In genomic region chr9:121191235-121191634, GRCh38 we compare ENCODE assay signal across 31 cellular contexts. TPM values are rescaled to one million over a fixed set of nuclear protein-coding genes. Genes with fewer than 3 reads are reported as not detected.
DNase-seq lines count a peak whose midpoint lies in the region; ATAC-seq and TF ChIP-seq lines count a peak whose summit lies in the region.
"Had no signal": no experiment of that assay in that cellular context is flagged by ENCODE, and none has a peak within 500 bp of the region (broad histone marks: within the 10 kb centered on the region; RNA-seq: fewer than 3 reads in every experiment).

No MANE protein-coding gene starts in this region.

- no peaks in the 10 kb centered on the region for H3K9me3 ChIP-seq in CD4-positive, alpha-beta T cell (ENCODE audit: control insufficient read depth, low read length)
- H3K9me3 ChIP-seq in naive thymus-derived CD4-positive, alpha-beta T cell (ENCODE audit: control insufficient read depth in 2 of 3, low read length in 3 of 3), result no peaks in the 10 kb centered on the region
- no peaks in the 10 kb centered on the region for H3K9me3 ChIP-seq in right lobe of liver
- H3K9me3 ChIP-seq: esophagus squamous epithelium, heart right ventricle, neutrophil, SJSA1, tibial artery had no signal

- TF ChIP-seq POLR2A in right lobe of liver (IDR thresholded peaks at IDR 0.05), result no peak

- H3K27me3 Mint-ChIP-seq in activated CD8-positive, alpha-beta T cell treated with anti-CD3 and anti-CD28 coated beads for 36 hours, result no peaks in the 10 kb centered on the region
- H3K27me3 Mint-ChIP-seq in activated CD8-positive, alpha-beta T cell treated with anti-CD3 and anti-CD28 coated beads, Interleukin-2, amount 10 ng/mL, durations not matched to agents 7 days and 5 days (ENCODE audit: low read depth), result no peaks in the 10 kb centered on the region
- H3K27me3 Mint-ChIP-seq in CD4-positive, alpha-beta T cell, result no peaks in the 10 kb centered on the region
- no peaks in the 10 kb centered on the region for H3K27me3 Mint-ChIP-seq in activated naive CD8-positive, alpha-beta T cell treated with anti-CD3 and anti-CD28 coated beads, Interleukin-2, amount 50 U/mL, for 24 hours
- no peaks in the 10 kb centered on the region for H3K27me3 Mint-ChIP-seq in naive thymus-derived CD4-positive, alpha-beta T cell
- H3K27me3 Mint-ChIP-seq: progenitor cell of endocrine pancreas, T-cell had no signal

- peaks cover 0 to 5% (median 4%) of the 10 kb centered on the region in 3 experiments for H3K36me3 ChIP-seq in naive thymus-derived CD4-positive, alpha-beta T cell (ENCODE audit: control insufficient read depth in 2 of 3, insufficient read depth in 3 of 3, low read length in 3 of 3)
- peaks cover 0 to 3% (median 0%) of the 10 kb centered on the region in 4 donors for H3K36me3 ChIP-seq in right lobe of liver
- H3K36me3 ChIP-seq: neutrophil had no signal

- POLR2A ChIA-PET in activated CD8-positive, alpha-beta T cell treated with anti-CD3 and anti-CD28 coated beads for 36 hours (lab: Charles Lee), result no interaction called here
- POLR2A ChIA-PET in activated CD8-positive, alpha-beta T cell treated with anti-CD3 and anti-CD28 coated beads, Interleukin-2, amount 10 ng/mL, durations not matched to agents 7 days and 5 days (lab: Charles Lee), result interaction anchor here (3.2 kb wide), 1 partner anchor 10 kb away, joined by 14 read pairs; the partner anchor contains the start of gene RAB14
- POLR2A ChIA-PET in CD4-positive, alpha-beta T cell (lab: Charles Lee), result interaction anchor here (6.3 kb wide), 1 partner anchor 9 kb away, joined by 50 read pairs; the partner anchor contains the start of gene RAB14
- POLR2A ChIA-PET in naive thymus-derived CD4-positive, alpha-beta T cell (lab: Charles Lee), result no interaction called here

- H3K4me1 Mint-ChIP-seq in activated CD8-positive, alpha-beta T cell treated with anti-CD3 and anti-CD28 coated beads for 36 hours (ENCODE audit: low read depth), result peaks cover 78% of the 10 kb centered on the region
- peaks cover 56% of the 10 kb centered on the region for H3K4me1 Mint-ChIP-seq in activated CD8-positive, alpha-beta T cell treated with anti-CD3 and anti-CD28 coated beads, Interleukin-2, amount 10 ng/mL, durations not matched to agents 7 days and 5 days (ENCODE audit: low read depth)
- H3K4me1 Mint-ChIP-seq in CD4-positive, alpha-beta T cell (ENCODE audit: low read depth), result peaks cover 92% of the 10 kb centered on the region
- peaks cover 88% of the 10 kb centered on the region for H3K4me1 Mint-ChIP-seq in activated naive CD8-positive, alpha-beta T cell treated with anti-CD3 and anti-CD28 coated beads, Interleukin-2, amount 50 U/mL, for 24 hours
- H3K4me1 Mint-ChIP-seq in naive thymus-derived CD4-positive, alpha-beta T cell, result peaks cover 42 to 93% (median 89%) of the 10 kb centered on the region in 7 donors

- no peak overlapping the region for H3K27ac ChIP-seq in CD4-positive, alpha-beta T cell (ENCODE audit: low read depth, low read length)
- peak overlapping the region; percentile 7 for H3K27ac ChIP-seq in naive thymus-derived CD4-positive, alpha-beta T cell (ENCODE audit: low read depth, low read length)
- no peak overlapping the region for H3K27ac ChIP-seq in right lobe of liver
- H3K27ac ChIP-seq: esophagus squamous epithelium, neutrophil, SJSA1, tibial artery had no signal

- no peak overlapping the region for H3K4me3 ChIP-seq in naive thymus-derived CD4-positive, alpha-beta T cell (ENCODE audit: low read length)
- no peak overlapping the region for H3K4me3 ChIP-seq in right lobe of liver
- H3K4me3 ChIP-seq: esophagus squamous epithelium, SJSA1, tibial artery had no signal

- CTCF ChIA-PET in activated CD8-positive, alpha-beta T cell treated with anti-CD3 and anti-CD28 coated beads for 36 hours (lab: Charles Lee), result no interaction called here
- CTCF ChIA-PET in activated CD8-positive, alpha-beta T cell treated with anti-CD3 and anti-CD28 coated beads, Interleukin-2, amount 10 ng/mL, durations not matched to agents 7 days and 5 days (lab: Charles Lee), result interaction anchor here (1.5 kb wide), 1 partner anchor 69 kb away, joined by 4 read pairs; no protein-coding TSS in a partner anchor
- CTCF ChIA-PET in CD4-positive, alpha-beta T cell (lab: Charles Lee), result no interaction called here
- CTCF ChIA-PET in naive thymus-derived CD4-positive, alpha-beta T cell (lab: Charles Lee), result interaction anchor here (1.3 kb wide), 1 partner anchor 9 kb away, joined by 4 read pairs; no protein-coding TSS in a partner anchor

- TF ChIP-seq CTCF in activated CD8-positive, alpha-beta T cell treated with anti-CD3 and anti-CD28 coated beads for 36 hours (IDR thresholded peaks at IDR 0.05), result no peak
- TF ChIP-seq CTCF in CD4-positive, alpha-beta T cell (IDR thresholded peaks at IDR 0.05), result no peak
- no peak for TF ChIP-seq CTCF in right lobe of liver (IDR thresholded peaks at IDR 0.05)

- H3K4me1 ChIP-seq in naive thymus-derived CD4-positive, alpha-beta T cell (ENCODE audit: control insufficient read depth in 2 of 2, insufficient read depth in 2 of 2, low read length in 2 of 2), result peaks cover 23 to 36% of the 10 kb centered on the region in 2 donors
- peaks cover 0 to 82% (median 17%) of the 10 kb centered on the region in 4 donors for H3K4me1 ChIP-seq in right lobe of liver

- H3K36me3 Mint-ChIP-seq in activated CD8-positive, alpha-beta T cell treated with anti-CD3 and anti-CD28 coated beads for 36 hours (ENCODE audit: low read depth), result peaks cover 17% of the 10 kb centered on the region
- H3K36me3 Mint-ChIP-seq in activated CD8-positive, alpha-beta T cell treated with anti-CD3 and anti-CD28 coated beads, Interleukin-2, amount 10 ng/mL, durations not matched to agents 7 days and 5 days (ENCODE audit: low read depth), result peaks cover 35% of the 10 kb centered on the region
- peaks cover 40% of the 10 kb centered on the region for H3K36me3 Mint-ChIP-seq in CD4-positive, alpha-beta T cell (ENCODE audit: low read depth)
- peaks cover 23% of the 10 kb centered on the region for H3K36me3 Mint-ChIP-seq in activated naive CD8-positive, alpha-beta T cell treated with anti-CD3 and anti-CD28 coated beads, Interleukin-2, amount 50 U/mL, for 24 hours (ENCODE audit: low read depth)
- H3K36me3 Mint-ChIP-seq in naive thymus-derived CD4-positive, alpha-beta T cell, result peaks cover 0 to 9% (median 7%) of the 10 kb centered on the region in 5 donors

- H3K27me3 ChIP-seq in CD4-positive, alpha-beta T cell (ENCODE audit: control insufficient read depth, insufficient read depth, low read length), result no peaks in the 10 kb centered on the region
- H3K27me3 ChIP-seq in naive thymus-derived CD4-positive, alpha-beta T cell (ENCODE audit: control insufficient read depth in 2 of 2, insufficient read depth in 2 of 2, low read length in 2 of 2), result no peaks in the 10 kb centered on the region
- H3K27me3 ChIP-seq in right lobe of liver, result no peaks in the 10 kb centered on the region
- H3K27me3 ChIP-seq: esophagus squamous epithelium, heart right ventricle, neutrophil, SJSA1, tibial artery had no signal

- H3K9me3 Mint-ChIP-seq in activated CD8-positive, alpha-beta T cell treated with anti-CD3 and anti-CD28 coated beads for 36 hours, result no peaks in the 10 kb centered on the region
- H3K9me3 Mint-ChIP-seq in activated CD8-positive, alpha-beta T cell treated with anti-CD3 and anti-CD28 coated beads, Interleukin-2, amount 10 ng/mL, durations not matched to agents 7 days and 5 days (ENCODE audit: insufficient read depth), result no peaks in the 10 kb centered on the region
- H3K9me3 Mint-ChIP-seq in CD4-positive, alpha-beta T cell, result no peaks in the 10 kb centered on the region
- H3K9me3 Mint-ChIP-seq in activated naive CD8-positive, alpha-beta T cell treated with anti-CD3 and anti-CD28 coated beads, Interleukin-2, amount 50 U/mL, for 24 hours, result no peaks in the 10 kb centered on the region
- no peaks in the 10 kb centered on the region for H3K9me3 Mint-ChIP-seq in naive thymus-derived CD4-positive, alpha-beta T cell
- H3K9me3 Mint-ChIP-seq: T-cell had no signal

- H3K4me3 Mint-ChIP-seq in activated CD8-positive, alpha-beta T cell treated with anti-CD3 and anti-CD28 coated beads for 36 hours, result no peak overlapping the region
- H3K4me3 Mint-ChIP-seq in activated CD8-positive, alpha-beta T cell treated with anti-CD3 and anti-CD28 coated beads, Interleukin-2, amount 10 ng/mL, durations not matched to agents 7 days and 5 days, result no peak overlapping the region
- no peak overlapping the region for H3K4me3 Mint-ChIP-seq in CD4-positive, alpha-beta T cell
- H3K4me3 Mint-ChIP-seq in activated naive CD8-positive, alpha-beta T cell treated with anti-CD3 and anti-CD28 coated beads, Interleukin-2, amount 50 U/mL, for 24 hours, result no peak overlapping the region
- peak overlapping the region in 4 of 10 donors; percentile 1 to 79 (median 30) for H3K4me3 Mint-ChIP-seq in naive thymus-derived CD4-positive, alpha-beta T cell

- ATAC-seq in activated CD8-positive, alpha-beta T cell treated with anti-CD3 and anti-CD28 coated beads for 36 hours, result no peak
- ATAC-seq in activated CD8-positive, alpha-beta T cell treated with anti-CD3 and anti-CD28 coated beads, Interleukin-2, amount 10 ng/mL, durations not matched to agents 7 days and 5 days, result no peak
- no peak for ATAC-seq in CD4-positive, alpha-beta T cell (ENCODE audit: poor library complexity)
- peak; percentile 46 for ATAC-seq in activated naive CD8-positive, alpha-beta T cell treated with anti-CD3 and anti-CD28 coated beads, Interleukin-2, amount 50 U/mL, for 24 hours
- no peak for ATAC-seq in naive thymus-derived CD4-positive, alpha-beta T cell
- ATAC-seq in right lobe of liver (no peak), HG03139 (IDR thresholded peaks at IDR 0.05; ENCODE audit: unreplicated experiment) (no peak), HG03135 (IDR thresholded peaks at IDR 0.05; ENCODE audit: unreplicated experiment) (no peak)
- ATAC-seq: T-cell had no signal

- 82% methylated on average over 2 of the region's 2 CpGs for WGBS in right lobe of liver (ENCODE audit: insufficient coverage, low coverage, low lambda C conversion rate, missing lambda C conversion rate)

- intact Hi-C loops in activated CD8-positive, alpha-beta T cell treated with anti-CD3 and anti-CD28 coated beads for 36 hours (cut with micrococcal nuclease), result no loop called here
- intact Hi-C loops in CD4-positive, alpha-beta T cell (cut with DNase I, micrococcal nuclease), result no loop called here
- intact Hi-C loops in naive thymus-derived CD4-positive, alpha-beta T cell (cut with micrococcal nuclease), result no loop called here
- intact Hi-C loops in right lobe of liver (cut with DNase I), result no loop called here

- peak overlapping the region; percentile 64 for H3K27ac Mint-ChIP-seq in activated CD8-positive, alpha-beta T cell treated with anti-CD3 and anti-CD28 coated beads for 36 hours
- no peak overlapping the region for H3K27ac Mint-ChIP-seq in activated CD8-positive, alpha-beta T cell treated with anti-CD3 and anti-CD28 coated beads, Interleukin-2, amount 10 ng/mL, durations not matched to agents 7 days and 5 days
- H3K27ac Mint-ChIP-seq in CD4-positive, alpha-beta T cell, result peak overlapping the region; percentile 50
- H3K27ac Mint-ChIP-seq in activated naive CD8-positive, alpha-beta T cell treated with anti-CD3 and anti-CD28 coated beads, Interleukin-2, amount 50 U/mL, for 24 hours, result peak overlapping the region; percentile 67
- H3K27ac Mint-ChIP-seq in naive thymus-derived CD4-positive, alpha-beta T cell, result peak overlapping the region in 6 of 9 donors; percentile 23 to 77 (median 60)
- H3K27ac Mint-ChIP-seq: progenitor cell of endocrine pancreas had no signal

- DNase-seq in activated CD8-positive, alpha-beta T cell treated with anti-CD3 and anti-CD28 coated beads for 36 hours, result no peak
- no peak for DNase-seq in activated CD8-positive, alpha-beta T cell treated with anti-CD3 and anti-CD28 coated beads, Interleukin-2, amount 10 ng/mL, durations not matched to agents 7 days and 5 days
- DNase-seq in CD4-positive, alpha-beta T cell, result no peak
- no peak for DNase-seq in activated naive CD8-positive, alpha-beta T cell treated with anti-CD3 and anti-CD28 coated beads, Interleukin-2, amount 50 U/mL, for 24 hours
- DNase-seq in naive thymus-derived CD4-positive, alpha-beta T cell, result no peak
- DNase-seq in right lobe of liver, result no peak
- DNase-seq: activated CD4-positive, alpha-beta T cell treated with anti-CD3 and anti-CD28 coated beads, Interleukin-2, amount 50 U/mL, for 48 hours; activated CD4-positive, CD25-positive, alpha-beta regulatory T cell; activated naive CD4-positive, alpha-beta T cell; activated T-cell treated with anti-CD3 and anti-CD28 coated beads for 4 hours; aorta; cortex of kidney; DMS79; esophagus squamous epithelium; foreskin melanocyte; GDM1; H7; heart right ventricle; KBM-7; MM.1S; NCI-H1436; NCI-H2081 treated with DMSO at 0.1 percent for 48 hours; NCI-H226; NCI-H69; T-cell; tibial artery had no signal

RNA-seq across cellular contexts. Expression of gene RAB14, which starts 10.4 kb away (rescaled TPM):
- 10 to 100 TPM; 54.3 to 55.5 TPM for total RNA-seq in activated CD8-positive, alpha-beta T cell treated with anti-CD3 and anti-CD28 coated beads for 36 hours
- total RNA-seq in activated CD8-positive, alpha-beta T cell treated with anti-CD3 and anti-CD28 coated beads, Interleukin-2, amount 10 ng/mL, durations not matched to agents 7 days and 5 days, result 10 to 100 TPM; 56.7 to 68.2 TPM
- 10 to 100 TPM; 57.4 to 58.2 TPM for total RNA-seq in CD4-positive, alpha-beta T cell
- 10 to 100 TPM; 43.9 to 66.5 (median 60.7) TPM for total RNA-seq in naive thymus-derived CD4-positive, alpha-beta T cell
- polyA plus RNA-seq in naive thymus-derived CD4-positive, alpha-beta T cell, result 10 to 100 TPM; 30.5 to 38.7 TPM
- 10 to 100 TPM; 29.0 to 65.1 (median 53.5) TPM for total RNA-seq in right lobe of liver

Comparison
In these comparisons a context has a peak if more than half of its experiments do, and no peak if none do; other contexts are left out.
1. CTCF ChIA-PET loops: an anchor here in activated CD8-positive, alpha-beta T cell treated with anti-CD3 and anti-CD28 coated beads, Interleukin-2, amount 10 ng/mL, durations not matched to agents 7 days and 5 days (1.5 kb wide) and naive thymus-derived CD4-positive, alpha-beta T cell (1.3 kb wide); none called in activated CD8-positive, alpha-beta T cell treated with anti-CD3 and anti-CD28 coated beads for 36 hours and CD4-positive, alpha-beta T cell.
2. POLR2A ChIA-PET loops: an anchor here in activated CD8-positive, alpha-beta T cell treated with anti-CD3 and anti-CD28 coated beads, Interleukin-2, amount 10 ng/mL, durations not matched to agents 7 days and 5 days (3.2 kb wide) and CD4-positive, alpha-beta T cell (6.3 kb wide); none called in activated CD8-positive, alpha-beta T cell treated with anti-CD3 and anti-CD28 coated beads for 36 hours and naive thymus-derived CD4-positive, alpha-beta T cell.